Comparison of ENCODE assay signal across 22 cellular contexts in the genomic region with DNA sequence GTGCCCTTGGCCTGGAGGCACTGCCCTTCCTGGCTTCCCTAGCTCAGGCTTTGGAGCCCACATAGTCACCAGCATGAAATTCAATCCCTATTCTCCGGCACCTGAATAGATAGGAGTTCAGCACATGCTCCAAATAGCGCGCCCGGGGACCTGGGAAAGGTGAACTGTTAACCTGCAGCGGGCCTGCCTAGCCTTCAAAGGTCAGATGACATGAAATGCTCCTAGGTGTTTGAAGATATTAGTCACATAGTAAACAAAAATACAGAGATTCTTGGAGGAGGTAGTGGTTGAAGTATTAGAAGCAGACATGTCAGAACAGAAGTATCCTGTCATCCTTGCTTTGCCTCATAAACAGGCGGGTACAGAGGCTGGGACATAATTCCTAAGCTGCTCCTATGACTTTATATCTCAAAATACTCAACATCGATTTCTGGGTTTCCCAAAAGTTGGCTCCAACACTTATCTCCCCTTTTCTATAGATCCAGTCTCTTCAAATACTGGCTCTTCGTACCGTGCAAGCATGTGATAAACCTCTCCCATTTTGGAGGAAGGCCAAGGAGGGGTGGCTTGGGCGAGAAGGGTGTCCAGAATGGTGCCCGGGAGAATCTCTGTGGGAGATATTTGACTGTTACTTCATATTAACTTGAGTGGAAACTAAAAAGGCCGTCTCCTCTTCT.
DNase-seq lines count a peak whose midpoint lies in the region; ATAC-seq, FAIRE-seq and TF ChIP-seq lines count a peak whose summit lies in the region.
"Had no signal": no experiment of that assay in that cellular context is flagged by ENCODE, and none has a peak within 500 bp of the region (broad histone marks: within the 10 kb centered on the region; RNA-seq: fewer than 3 reads in every experiment).

No MANE protein-coding gene starts in this region.

- TF ChIP-seq CTCF in bronchial epithelial cell (IDR thresholded peaks at IDR 0.05; ENCODE audit: insufficient read depth, low read length, severe bottlenecking) (no peak), nephron progenitor cell (IDR thresholded peaks at IDR 0.05) (no peak), pancreas (IDR thresholded peaks at IDR 0.05) (no peak)

- H3K4me1 ChIP-seq in pancreas: no peaks in the 10 kb centered on the region
- H3K4me1 ChIP-seq: colonic mucosa, uterus had no signal

- H3K9me3 Mint-ChIP-seq in nephron progenitor cell: no peaks in the 10 kb centered on the region
- H3K9me3 Mint-ChIP-seq: activated naive CD8-positive, alpha-beta T cell treated with anti-CD3 and anti-CD28 coated beads, Interleukin-2, amount 10 ng/mL, durations not matched to agents 7 days and 5 days; nephron had no signal

- H3K27me3 Mint-ChIP-seq in nephron progenitor cell (ENCODE audit: low read depth, poor library complexity): peaks cover 3% of the 10 kb centered on the region

- WGBS in pancreas, 2 donors: 73 to 88% methylated on average over 11 to 12 of the region's 12 CpGs

- no peaks in the 10 kb centered on the region for H3K36me3 ChIP-seq in bronchial epithelial cell (ENCODE audit: control insufficient read depth, insufficient read depth, low read length)
- H3K36me3 ChIP-seq in pancreas: no peaks in the 10 kb centered on the region
- H3K36me3 ChIP-seq: colonic mucosa, uterus had no signal

- DNase-seq in Caki2 (ENCODE audit: low read depth) (peak; percentile 39), LoVo (ENCODE audit: low spot score) (peak; percentile 68), bronchial epithelial cell (ENCODE audit: low read depth) (peak; percentile 97), nephron progenitor cell (no peak), pancreas (no peak), GM19240 (ENCODE audit: insufficient read length, low spot score) (no peak)
- DNase-seq: activated CD4-positive, alpha-beta T cell treated with anti-CD3 and anti-CD28 coated beads, Interleukin-2, amount 50 U/mL, for 4 hours; activated naive CD8-positive, alpha-beta T cell treated with anti-CD3 and anti-CD28 coated beads, Interleukin-2, amount 10 ng/mL, durations not matched to agents 7 days and 5 days; colonic mucosa; DMS79; HCEC 1CT; left ventricle myocardium superior; NCI-H187 treated with DMSO at 0.1 percent for 48 hours; NCI-H510A; NK-92 treated with Interleukin-12 subunit alpha and Interleukin-12 subunit beta, amount 100 ng/mL, for 24 hours; substantia nigra; uterus had no signal

- H3K4me3 ChIP-seq in bronchial epithelial cell (ENCODE audit: low read depth, low read length) (no peak overlapping the region), pancreas (no peak overlapping the region)
- H3K4me3 ChIP-seq: colonic mucosa, uterus had no signal

- no peaks in the 10 kb centered on the region for H3K36me3 Mint-ChIP-seq in nephron progenitor cell (ENCODE audit: low read depth)
- H3K36me3 Mint-ChIP-seq: activated naive CD8-positive, alpha-beta T cell treated with anti-CD3 and anti-CD28 coated beads, Interleukin-2, amount 10 ng/mL, durations not matched to agents 7 days and 5 days; CD14-positive monocyte had no signal

- H3K27me3 ChIP-seq in bronchial epithelial cell (ENCODE audit: control insufficient read depth, insufficient read depth, low read length) (no peaks in the 10 kb centered on the region), pancreas (no peaks in the 10 kb centered on the region)
- H3K27me3 ChIP-seq: colonic mucosa, uterus had no signal

- ATAC-seq in pancreas: no peak
- ATAC-seq in SK-N-SH treated with all-trans-retinoic acid at 6 μM for 48 hours: no peak
- ATAC-seq in HG03520 (IDR thresholded peaks at IDR 0.05; ENCODE audit: unreplicated experiment): no peak
- ATAC-seq: left ventricle myocardium superior had no signal

- H3K4me1 Mint-ChIP-seq in nephron progenitor cell: peaks cover 30% of the 10 kb centered on the region
- H3K4me1 Mint-ChIP-seq: nephron had no signal

- H3K27ac Mint-ChIP-seq in nephron progenitor cell: peak overlapping the region; percentile 42
- H3K27ac Mint-ChIP-seq: activated naive CD8-positive, alpha-beta T cell treated with anti-CD3 and anti-CD28 coated beads, Interleukin-2, amount 10 ng/mL, durations not matched to agents 7 days and 5 days had no signal

- intact Hi-C loops in pancreas (cut with DNase I): no loop called here

- H3K9me3 ChIP-seq in pancreas: no peaks in the 10 kb centered on the region
- H3K9me3 ChIP-seq: colonic mucosa, uterus had no signal

- H3K27ac ChIP-seq in pancreas: no peak overlapping the region
- H3K27ac ChIP-seq: colonic mucosa, KMS-11, uterus had no signal

- in situ Hi-C loops in Caki2 (cut with HindIII; ENCODE audit: low pct_unique_long_range_greater_than_20kb, low sequenced_read_pairs): no loop called here

- H3K4me3 Mint-ChIP-seq in nephron progenitor cell: no peak overlapping the region
- H3K4me3 Mint-ChIP-seq: activated naive CD8-positive, alpha-beta T cell treated with anti-CD3 and anti-CD28 coated beads, Interleukin-2, amount 10 ng/mL, durations not matched to agents 7 days and 5 days; CD14-positive monocyte; nephron had no signal

- FAIRE-seq in bronchial epithelial cell (lab: Jason Lieb, UNC): no peak
- no peak for FAIRE-seq in pancreas (lab: Jason Lieb, UNC)

TF ChIP-seq in SK-N-SH treated with all-trans-retinoic acid at 6 μM for 48 hours, 23 proteins besides CTCF, POLR2A, EP300 and RAD21:
- TF ChIP-seq GLIS3 (CRISPR knock-in tag; IDR thresholded peaks at IDR 0.05): no peak
- no peak for TF ChIP-seq ZFP3 (CRISPR knock-in tag; IDR thresholded peaks at IDR 0.05)
- TF ChIP-seq, protein P1, sequence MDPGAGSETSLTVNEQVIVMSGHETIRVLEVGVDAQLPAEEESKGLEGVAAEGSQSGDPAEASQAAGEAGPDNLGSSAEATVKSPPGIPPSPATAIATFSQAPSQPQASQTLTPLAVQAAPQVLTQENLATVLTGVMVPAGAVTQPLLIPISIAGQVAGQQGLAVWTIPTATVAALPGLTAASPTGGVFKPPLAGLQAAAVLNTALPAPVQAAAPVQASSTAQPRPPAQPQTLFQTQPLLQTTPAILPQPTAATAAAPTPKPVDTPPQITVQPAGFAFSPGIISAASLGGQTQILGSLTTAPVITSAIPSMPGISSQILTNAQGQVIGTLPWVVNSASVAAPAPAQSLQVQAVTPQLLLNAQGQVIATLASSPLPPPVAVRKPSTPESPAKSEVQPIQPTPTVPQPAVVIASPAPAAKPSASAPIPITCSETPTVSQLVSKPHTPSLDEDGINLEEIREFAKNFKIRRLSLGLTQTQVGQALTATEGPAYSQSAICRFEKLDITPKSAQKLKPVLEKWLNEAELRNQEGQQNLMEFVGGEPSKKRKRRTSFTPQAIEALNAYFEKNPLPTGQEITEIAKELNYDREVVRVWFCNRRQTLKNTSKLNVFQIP (CRISPR knock-in tag; IDR thresholded peaks at IDR 0.05; ENCODE audit: borderline replicate concordance, low read depth): no peak
- TF ChIP-seq BACH2 (CRISPR knock-in tag; IDR thresholded peaks at IDR 0.05; ENCODE audit: borderline replicate concordance): no peak
- no peak for TF ChIP-seq ZFP30 (CRISPR knock-in tag; IDR thresholded peaks at IDR 0.05)
- no peak for TF ChIP-seq ZC3H10 (CRISPR knock-in tag; IDR thresholded peaks at IDR 0.05)
- TF ChIP-seq SNAI2 (CRISPR knock-in tag; IDR thresholded peaks at IDR 0.05): no peak
- TF ChIP-seq CSDC2 (CRISPR knock-in tag; IDR thresholded peaks at IDR 0.05): no peak
- no peak for TF ChIP-seq ESRRG (CRISPR knock-in tag; IDR thresholded peaks at IDR 0.05)
- no peak for TF ChIP-seq TCF4 (CRISPR knock-in tag; IDR thresholded peaks at IDR 0.05; ENCODE audit: borderline replicate concordance)
- TF ChIP-seq, protein P2, sequence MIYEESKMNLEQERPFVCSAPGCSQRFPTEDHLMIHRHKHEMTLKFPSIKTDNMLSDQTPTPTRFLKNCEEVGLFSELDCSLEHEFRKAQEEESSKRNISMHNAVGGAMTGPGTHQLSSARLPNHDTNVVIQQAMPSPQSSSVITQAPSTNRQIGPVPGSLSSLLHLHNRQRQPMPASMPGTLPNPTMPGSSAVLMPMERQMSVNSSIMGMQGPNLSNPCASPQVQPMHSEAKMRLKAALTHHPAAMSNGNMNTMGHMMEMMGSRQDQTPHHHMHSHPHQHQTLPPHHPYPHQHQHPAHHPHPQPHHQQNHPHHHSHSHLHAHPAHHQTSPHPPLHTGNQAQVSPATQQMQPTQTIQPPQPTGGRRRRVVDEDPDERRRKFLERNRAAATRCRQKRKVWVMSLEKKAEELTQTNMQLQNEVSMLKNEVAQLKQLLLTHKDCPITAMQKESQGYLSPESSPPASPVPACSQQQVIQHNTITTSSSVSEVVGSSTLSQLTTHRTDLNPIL (CRISPR knock-in tag; IDR thresholded peaks at IDR 0.05; ENCODE audit: low read depth): no peak
- TF ChIP-seq ZNF8 (CRISPR knock-in tag; IDR thresholded peaks at IDR 0.05): no peak
- TF ChIP-seq PPARA (CRISPR knock-in tag; IDR thresholded peaks at IDR 0.05; ENCODE audit: borderline replicate concordance): no peak
- no peak for TF ChIP-seq OSR1 (CRISPR knock-in tag; IDR thresholded peaks at IDR 0.05)
- TF ChIP-seq, protein P3, sequence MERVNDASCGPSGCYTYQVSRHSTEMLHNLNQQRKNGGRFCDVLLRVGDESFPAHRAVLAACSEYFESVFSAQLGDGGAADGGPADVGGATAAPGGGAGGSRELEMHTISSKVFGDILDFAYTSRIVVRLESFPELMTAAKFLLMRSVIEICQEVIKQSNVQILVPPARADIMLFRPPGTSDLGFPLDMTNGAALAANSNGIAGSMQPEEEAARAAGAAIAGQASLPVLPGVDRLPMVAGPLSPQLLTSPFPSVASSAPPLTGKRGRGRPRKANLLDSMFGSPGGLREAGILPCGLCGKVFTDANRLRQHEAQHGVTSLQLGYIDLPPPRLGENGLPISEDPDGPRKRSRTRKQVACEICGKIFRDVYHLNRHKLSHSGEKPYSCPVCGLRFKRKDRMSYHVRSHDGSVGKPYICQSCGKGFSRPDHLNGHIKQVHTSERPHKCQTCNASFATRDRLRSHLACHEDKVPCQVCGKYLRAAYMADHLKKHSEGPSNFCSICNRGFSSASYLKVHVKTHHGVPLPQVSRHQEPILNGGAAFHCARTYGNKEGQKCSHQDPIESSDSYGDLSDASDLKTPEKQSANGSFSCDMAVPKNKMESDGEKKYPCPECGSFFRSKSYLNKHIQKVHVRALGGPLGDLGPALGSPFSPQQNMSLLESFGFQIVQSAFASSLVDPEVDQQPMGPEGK (CRISPR knock-in tag; IDR thresholded peaks at IDR 0.05; ENCODE audit: borderline replicate concordance): no peak
- TF ChIP-seq ZNF70 (CRISPR knock-in tag; IDR thresholded peaks at IDR 0.05): no peak
- no peak for TF ChIP-seq RARB (CRISPR knock-in tag; IDR thresholded peaks at IDR 0.05)

Comparison
In these comparisons a context has a peak if more than half of its experiments do, and no peak if none do; other contexts are left out.
1. DNase-seq: peak in Caki2 (single experiment), LoVo (single experiment) and bronchial epithelial cell (single experiment); none in nephron progenitor cell (single experiment), pancreas (0 of 6) and GM19240 (single experiment).